In genomic region chr16:67708368-67708771, GRCh38 we compare ENCODE assay signal across 1 cellular context.
TF ChIP-seq lines count a peak whose summit lies in the region.

No MANE protein-coding gene starts in this region.

TF ChIP-seq in GM23338, 12 proteins besides CTCF, POLR2A, EP300 and RAD21:
- TF ChIP-seq ZNF462 (CRISPR knock-in tag; IDR thresholded peaks at IDR 0.05) = no peak
- TF ChIP-seq ETS1 (IDR thresholded peaks at IDR 0.05) = no peak
- no peak for TF ChIP-seq STAT1 (IDR thresholded peaks at IDR 0.05; ENCODE audit: unreplicated experiment)
- no peak for TF ChIP-seq ZNF114 (CRISPR knock-in tag; IDR thresholded peaks at IDR 0.05)
- TF ChIP-seq EZH2phosphoT487 (IDR thresholded peaks at IDR 0.05; ENCODE audit: unreplicated experiment) = no peak
- no peak for TF ChIP-seq JUNB (IDR thresholded peaks at IDR 0.05; ENCODE audit: unreplicated experiment)
- TF ChIP-seq CREB1 (CRISPR knock-in tag; IDR thresholded peaks at IDR 0.05; ENCODE audit: low read depth) = no peak
- TF ChIP-seq REST (IDR thresholded peaks at IDR 0.05; ENCODE audit: unreplicated experiment) = no peak
- TF ChIP-seq NANOG (IDR thresholded peaks at IDR 0.05; ENCODE audit: borderline replicate concordance) = no peak
- TF ChIP-seq EZH2 (IDR thresholded peaks at IDR 0.05; ENCODE audit: low read depth, unreplicated experiment) = no peak
- no peak for TF ChIP-seq ZNF331 (CRISPR knock-in tag; IDR thresholded peaks at IDR 0.05; ENCODE audit: low read depth)
- no peak for TF ChIP-seq POLR2AphosphoS5 (IDR thresholded peaks at IDR 0.05; ENCODE audit: low read depth)
